Comparison of ENCODE assay signal across 11 cellular contexts in genomic region chr1:175197536-175197935, GRCh38. TPM values are rescaled to one million over a fixed set of nuclear protein-coding genes. Genes with fewer than 3 reads are reported as not detected.
DNase-seq lines count a peak whose midpoint lies in the region; ATAC-seq, FAIRE-seq and TF ChIP-seq lines count a peak whose summit lies in the region.
"Had no signal": no experiment of that assay in that cellular context is flagged by ENCODE, and none has a peak within 500 bp of the region (broad histone marks: within the 10 kb centered on the region; RNA-seq: fewer than 3 reads in every experiment).

No MANE protein-coding gene starts in this region.

- H3K4me2 ChIP-seq in GM12878 (ENCODE audit: control insufficient read depth, insufficient read depth), result no peak overlapping the region
- H3K4me2 ChIP-seq: SK-N-SH had no signal

- peaks cover 78 to 96% (median 92%) of the 10 kb centered on the region in 3 donors for H3K4me1 Mint-ChIP-seq in naive B cell

- H3K4me3 Mint-ChIP-seq in naive B cell, result peak overlapping the region; percentile 7 to 87 (median 74)

- H2AFZ ChIP-seq in GM12878 (ENCODE audit: control insufficient read depth, low read depth, low read length), result no peak overlapping the region

- no peaks in the 10 kb centered on the region for H3K36me3 ChIP-seq in GM12878 (ENCODE audit: control insufficient read depth in 2 of 2, insufficient read depth in 2 of 2, low read length in 1 of 2)
- no peaks in the 10 kb centered on the region for H3K36me3 ChIP-seq in adrenal gland (replicated peaks in 1 of 2)

- H3K36me3 Mint-ChIP-seq in naive B cell, result no peaks in the 10 kb centered on the region

- no peaks in the 10 kb centered on the region for H3K27me3 ChIP-seq in GM12878 (replicated peaks in 1 of 2; ENCODE audit: control insufficient read depth in 2 of 2, insufficient read depth in 2 of 2, low read length in 1 of 2)
- no peaks in the 10 kb centered on the region for H3K27me3 ChIP-seq in adrenal gland

- no peaks in the 10 kb centered on the region for H3K9me3 Mint-ChIP-seq in naive B cell

- WGBS in GM12878 (ENCODE audit: insufficient coverage, insufficient replicate concordance, low lambda C conversion rate, missing lambda C conversion rate), result 5% methylated on average over 2 of the region's 2 CpGs
- 85 to 87% (median 86%) methylated on average over 2 of the region's 2 CpGs for WGBS in adrenal gland, 4 donors

- H3K27me3 Mint-ChIP-seq in naive B cell, result no peaks in the 10 kb centered on the region

- POLR2A ChIA-PET in GM12878 (lab: Charles Lee), result interaction anchor here (0.6 kb wide), 1 partner anchor 23 kb away, joined by 4 read pairs; no protein-coding TSS in a partner anchor

- H3K9me3 ChIP-seq in GM12878 (replicated peaks; ENCODE audit: control insufficient read depth, insufficient read depth, low read length) (no peaks in the 10 kb centered on the region), adrenal gland (replicated peaks in 1 of 3) (no peaks in the 10 kb centered on the region)
- H3K9me3 ChIP-seq: SK-N-SH had no signal

- CTCF ChIA-PET in GM12878 (lab: Yijun Ruan, JAX), result interaction anchor here (1.0 to 1.2 kb wide), 2 partner anchors 43 to 46 kb away, joined by 3 read pairs; no protein-coding TSS in a partner anchor

- DNase-seq in NAMALWA (ENCODE audit: low spot score) (peak; percentile 30), GM12878 (ENCODE audit: low read depth, low spot score) (no peak), naive B cell (peak; percentile 44), GM19238 (ENCODE audit: insufficient read length, low spot score) (no peak), left lobe of liver (ENCODE audit: low spot score) (no peak), adrenal gland (no peak), NCI-H82 treated with DMSO at 0.1 percent for 48 hours (lab: John Stamatoyannopoulos, UW; ENCODE audit: unreplicated experiment) (no peak)
- DNase-seq: GDM1, NCI-H2029, SK-N-SH had no signal

- peak overlapping the region; percentile 89 to 97 (median 94) for H3K27ac Mint-ChIP-seq in naive B cell

- no peak for TF ChIP-seq CTCF in GM12878 (IDR thresholded peaks at IDR 0.05 in 2 of 3, conservative IDR thresholded peaks at IDR 0.05 in 1 of 3; ENCODE audit: control insufficient read depth in 2 of 3, extremely low read depth in 1 of 3, insufficient read depth in 1 of 3, low read depth in 3 of 3, low read length in 3 of 3)
- TF ChIP-seq CTCF in adrenal gland (IDR thresholded peaks at IDR 0.05), result no peak

- H3K4me3 ChIP-seq in GM12878, result no peak overlapping the region
- no peak overlapping the region for H3K4me3 ChIP-seq in adrenal gland

- no peak for TF ChIP-seq POLR2A in GM12878 (IDR thresholded peaks at IDR 0.05; ENCODE audit: low read depth, low read length)
- TF ChIP-seq POLR2A in adrenal gland (IDR thresholded peaks at IDR 0.05), result no peak

- no peak for FAIRE-seq in GM12878 (lab: Jason Lieb, UNC)

- H3K4me1 ChIP-seq in GM12878 (ENCODE audit: control insufficient read depth, insufficient read depth, low read length), result peaks cover 14% of the 10 kb centered on the region
- H3K4me1 ChIP-seq in adrenal gland (replicated peaks in 1 of 2), result peaks cover 0 to 14% of the 10 kb centered on the region in 2 donors

- H3K27ac ChIP-seq in GM12878 (ENCODE audit: control insufficient read depth, insufficient read depth) (no peak overlapping the region), adrenal gland (no peak overlapping the region)

- intact Hi-C loops in GM12878 (cut with micrococcal nuclease; ENCODE audit: unreplicated experiment) (no loop called here), adrenal gland (cut with DNase I) (no loop called here)

- TF ChIP-seq RAD21 in GM12878 (IDR thresholded peaks at IDR 0.05; ENCODE audit: insufficient read depth, low read depth, low read length), result no peak

- SMC1A ChIA-PET in GM12878 (lab: Charles Lee; ENCODE audit: uncharacterized antibody, unreplicated experiment), result interaction anchor here (0.9 to 2.6 kb wide), 5 partner anchors 9 to 23 kb away, joined by 3 to 11 read pairs (median 3); no protein-coding TSS in a partner anchor

- in situ Hi-C loops in GM12878 (cut with MboI), result no loop called here

- H3K9ac ChIP-seq in GM12878 (ENCODE audit: control insufficient read depth, insufficient read depth, low read length), result no peak overlapping the region
- H3K9ac ChIP-seq: SK-N-SH had no signal

- ATAC-seq in GM18868 (IDR thresholded peaks at IDR 0.05; ENCODE audit: unreplicated experiment) (peak; percentile 32), GM12878 (peak; percentile 4), naive B cell (ENCODE audit: low read depth in 2 of 2) (peak; percentile 24 to 34), left lobe of liver (no peak)

- RAD21 ChIA-PET in GM12878 (lab: Charles Lee; ENCODE audit: unreplicated experiment), result interaction anchor here (1.0 to 1.2 kb wide), 2 partner anchors 11 to 46 kb away, joined by 3 to 4 read pairs; no protein-coding TSS in a partner anchor

- H3K79me2 ChIP-seq in GM12878 (ENCODE audit: control insufficient read depth, insufficient read depth, low read length), result no peaks in the 10 kb centered on the region

- no peaks in the 10 kb centered on the region for H4K20me1 ChIP-seq in GM12878 (ENCODE audit: control insufficient read depth, insufficient read depth)

- TF ChIP-seq EP300 in GM12878 (IDR thresholded peaks at IDR 0.05; ENCODE audit: borderline replicate concordance in 1 of 2, control insufficient read depth in 1 of 2, low read depth in 2 of 2, low read length in 2 of 2), result no peak

- no TSS peak for BruUV-seq in GM12878 (replicated peaks; lab: Mats Ljungman, UMichigan)

TF ChIP-seq in GM12878, 131 proteins besides CTCF, POLR2A, EP300 and RAD21 (continues in another document):
- TF ChIP-seq CEBPZ (IDR thresholded peaks at IDR 0.05; ENCODE audit: low read depth, low read length) (no peak), SIN3A (IDR thresholded peaks at IDR 0.05; ENCODE audit: low read depth, low read length) (no peak), JUNB (IDR thresholded peaks at IDR 0.05) (0 out of 2 replicates have a peak, but pooled peaks have one; percentile 22), CBFB (IDR thresholded peaks at IDR 0.05; ENCODE audit: low read depth) (no peak), PML (IDR thresholded peaks at IDR 0.05; ENCODE audit: low read length) (no peak)

RNA-seq across cellular contexts. Expression of gene KIAA0040, which starts 5.0 kb away (rescaled TPM):
- 19.4 and 22.6 TPM in 2 replicates for total RNA-seq in GM12878 (2013; cell fraction: nucleolus; rRNA removed)
- total RNA-seq in GM12878 (2014; rRNA removed), result 22.9 and 24.1 TPM in 2 replicates
- 23.5 and 24.4 TPM in 2 replicates for total RNA-seq in GM12878 (2014; rRNA removed; fragmentation: Illumina TruSeq; extraction: Trizol)
- 29.0 and 29.2 TPM in 2 replicates for total RNA-seq in GM12878 (2021)
- 5.8 TPM for polyA plus RNA-seq in GM12878 (2011; ENCODE audit: low read depth)
- 39.9 and 47.7 TPM in 2 replicates for polyA plus RNA-seq in GM12878 (2011; rRNA removed)
- 44.7 and 45.5 TPM in 2 replicates for polyA plus RNA-seq in GM12878 (2011; cell fraction: cytosol; rRNA removed)
- 28.1 and 33.0 TPM in 2 replicates for polyA plus RNA-seq in GM12878 (2011; cell fraction: nucleus; rRNA removed)
- polyA plus RNA-seq in GM12878 (2012), result 7.0 and 11.0 TPM in 2 replicates
- 31.8 and 38.1 TPM in 2 replicates for polyA plus RNA-seq in GM12878 (2014; fragmentation: Illumina TruSeq; extraction: Trizol)
- polyA plus RNA-seq in GM12878 (2014; fragmentation: Nextera tagmentation; extraction: Ambion mirVana), result 1 to 10 TPM; 7.6 to 8.3 TPM
- polyA plus RNA-seq in GM12878 (2014; rRNA removed), result 20.5 and 24.1 TPM in 2 replicates
- 10 to 100 TPM; 19.7 to 20.3 TPM for polyA plus RNA-seq in GM12878 (2016; fragmentation: Nextera tagmentation; extraction: Ambion mirVana)
- polyA minus RNA-seq in GM12878 (2011; rRNA and poly(A)+ RNA removed), result 57.5 and 68.2 TPM in 2 replicates
- polyA minus RNA-seq in GM12878 (2011; cell fraction: cytosol; rRNA and poly(A)+ RNA removed), result 15.7 and 17.1 TPM in 2 replicates
- 14.0 and 17.7 TPM in 2 replicates for polyA minus RNA-seq in GM12878 (2011; cell fraction: nucleus; rRNA and poly(A)+ RNA removed)
- 100 to 1,000 TPM in 5 of 6 donors, 10 to 100 TPM in 1; 97.1 to 182 (median 140) TPM for polyA plus RNA-seq in naive B cell (ENCODE audit: low read depth in 6 of 6)
- total RNA-seq in left lobe of liver, result 5.9 TPM
- 10 to 100 TPM in 6 of 8 donors, 1 to 10 TPM in 2; 7.6 to 54.3 (median 21.5) TPM for total RNA-seq in adrenal gland
- polyA plus RNA-seq in adrenal gland, result 1 to 10 TPM; 5.0 to 9.5 (median 7.4) TPM

Comparison
In these comparisons a context has a peak if more than half of its experiments do, and no peak if none do; other contexts are left out.
1. DNase-seq: peak in NAMALWA (single experiment) and naive B cell (single experiment); none in GM12878 (single experiment), GM19238 (single experiment), left lobe of liver (single experiment), adrenal gland (0 of 7) and NCI-H82 treated with DMSO at 0.1 percent for 48 hours (single experiment).